In the genomic region with DNA sequence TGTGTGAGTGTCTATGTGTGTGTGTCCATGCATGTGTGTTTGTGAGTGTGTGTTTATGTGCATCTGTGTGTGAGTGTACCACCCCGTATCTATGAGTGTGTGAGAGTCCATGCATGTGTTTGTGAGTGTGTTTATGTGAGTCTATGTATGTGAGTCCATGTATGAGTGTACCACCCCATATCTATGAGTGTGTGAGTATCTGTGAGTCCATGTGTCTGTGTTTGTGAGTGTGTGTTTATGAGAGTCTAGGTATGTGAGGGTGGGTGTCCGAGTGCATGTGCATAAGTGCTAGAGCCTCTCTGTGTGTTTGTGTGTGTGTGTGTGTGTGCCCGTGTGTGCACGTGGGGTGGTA, we compare ENCODE assay signal across 16 cellular contexts.
"Had no signal": no experiment of that assay in that cellular context is flagged by ENCODE, and none has a peak within 500 bp of the region (broad histone marks: within the 10 kb centered on the region; RNA-seq: fewer than 3 reads in every experiment).

No MANE protein-coding gene starts in this region.

- FAIRE-seq: endothelial cell of umbilical vein, frontal cortex, TTC549 had no signal

- H3K36me3 ChIP-seq: colonic mucosa, right lobe of liver had no signal

- DNase-seq: activated CD8-positive, alpha-beta memory T cell treated with anti-CD3 and anti-CD28 coated beads, Interleukin-2, amount 50 U/mL, for 4 hours; occipital lobe; stimulated activated CD4-positive, alpha-beta T cell treated with anti-CD3 and anti-CD28 coated beads, Interleukin-1b, Interleukin-23, amount 100 ng/mL, for 48 hours; stimulated activated naive CD4-positive, alpha-beta T cell had no signal

- H3K27ac Mint-ChIP-seq: activated CD4-positive, alpha-beta memory T cell treated with anti-CD3 and anti-CD28 coated beads for 36 hours; activated T-helper 1 cell treated with anti-CD3 and anti-CD28 coated beads, Interleukin-12 subunit alpha, Interleukin-12 subunit beta, Interleukin-2, Interleukin-4 antibody, amounts not matched to agents 30 ng/mL and 10 ng/mL and 1 ng/mL, durations not matched to agents 14 hours and 24 hours and 36 hours; memory B cell; natural killer cell treated with Interleukin-12 subunit alpha and Interleukin-12 subunit beta and Interleukin-15 and Interleukin-18, amount 100 ng/mL, for 72 hours had no signal

- H3K27me3 Mint-ChIP-seq: activated CD4-positive, alpha-beta memory T cell treated with anti-CD3 and anti-CD28 coated beads for 36 hours; memory B cell; natural killer cell treated with Interleukin-12 subunit alpha and Interleukin-12 subunit beta and Interleukin-15 and Interleukin-18, amount 100 ng/mL, for 72 hours had no signal

- H3K4me3 Mint-ChIP-seq: activated CD4-positive, alpha-beta memory T cell treated with anti-CD3 and anti-CD28 coated beads for 36 hours; activated T-helper 1 cell treated with anti-CD3 and anti-CD28 coated beads, Interleukin-12 subunit alpha, Interleukin-12 subunit beta, Interleukin-2, Interleukin-4 antibody, amounts not matched to agents 30 ng/mL and 10 ng/mL and 1 ng/mL, durations not matched to agents 14 hours and 24 hours and 36 hours; memory B cell; natural killer cell treated with Interleukin-12 subunit alpha and Interleukin-12 subunit beta and Interleukin-15 and Interleukin-18, amount 100 ng/mL, for 72 hours had no signal

- H3K27ac ChIP-seq: colonic mucosa, psoas muscle, right lobe of liver, suprapubic skin had no signal

- H3K27me3 ChIP-seq: colonic mucosa, heart left ventricle, right lobe of liver, suprapubic skin had no signal

- H3K4me1 ChIP-seq: psoas muscle, right lobe of liver, suprapubic skin had no signal

- H3K9me3 Mint-ChIP-seq: activated CD4-positive, alpha-beta memory T cell treated with anti-CD3 and anti-CD28 coated beads for 36 hours; activated T-helper 1 cell treated with anti-CD3 and anti-CD28 coated beads, Interleukin-12 subunit alpha, Interleukin-12 subunit beta, Interleukin-2, Interleukin-4 antibody, amounts not matched to agents 30 ng/mL and 10 ng/mL and 1 ng/mL, durations not matched to agents 14 hours and 24 hours and 36 hours; memory B cell; natural killer cell treated with Interleukin-12 subunit alpha and Interleukin-12 subunit beta and Interleukin-15 and Interleukin-18, amount 100 ng/mL, for 72 hours had no signal

- H3K4me3 ChIP-seq: colonic mucosa, heart left ventricle, psoas muscle, right lobe of liver, suprapubic skin had no signal

- H3K9me3 ChIP-seq: colonic mucosa, heart left ventricle, psoas muscle, right lobe of liver, suprapubic skin had no signal
